ENCODE assay signal across 29 cellular contexts in genomic region chr7:135270577-135271254, GRCh38. TPM values are rescaled to one million over a fixed set of nuclear protein-coding genes. Genes with fewer than 3 reads are reported as not detected.
"Had no signal": no experiment of that assay in that cellular context is flagged by ENCODE, and none has a peak within 500 bp of the region (broad histone marks: within the 10 kb centered on the region; RNA-seq: fewer than 3 reads in every experiment).

No MANE protein-coding gene starts in this region.

- H3K36me3 Mint-ChIP-seq: activated CD8-positive, alpha-beta memory T cell treated with anti-CD3 and anti-CD28 coated beads, Interleukin-2, amount 10 ng/mL, durations not matched to agents 7 days and 5 days; activated naive CD4-positive, alpha-beta T cell treated with anti-CD3 and anti-CD28 coated beads, Interleukin-2, amount 50 U/mL, for 24 hours had no signal

- H3K27ac Mint-ChIP-seq: activated B cell treated with CpG ODN at 0.5 μM for 24 hours; activated CD4-positive, alpha-beta T cell treated with anti-CD3 and anti-CD28 coated beads, Interleukin-2, amount 10 ng/mL, durations not matched to agents 24 days and 14 days; activated CD8-positive, alpha-beta memory T cell treated with anti-CD3 and anti-CD28 coated beads, Interleukin-2, amount 10 ng/mL, durations not matched to agents 7 days and 5 days; activated naive CD4-positive, alpha-beta T cell treated with anti-CD3 and anti-CD28 coated beads, Interleukin-2, amount 50 U/mL, for 24 hours; activated naive CD8-positive, alpha-beta T cell treated with anti-CD3 and anti-CD28 coated beads, Interleukin-2, amount 50 U/mL, for 24 hours; activated T-cell treated with anti-CD3 and anti-CD28 coated beads, Interleukin-2, amount 50 U/mL, for 24 hours; activated T-helper 1 cell treated with anti-CD3 and anti-CD28 coated beads, Interleukin-12 subunit alpha, Interleukin-12 subunit beta, Interleukin-2, Interleukin-4 antibody, amounts not matched to agents 30 ng/mL and 10 ng/mL and 1 ng/mL, durations not matched to agents 14 hours and 24 hours and 36 hours; T-helper 17 cell had no signal

- H3K4me3 Mint-ChIP-seq: activated B cell treated with CpG ODN at 0.5 μM for 24 hours; activated CD4-positive, alpha-beta T cell treated with anti-CD3 and anti-CD28 coated beads, Interleukin-2, amount 10 ng/mL, durations not matched to agents 24 days and 14 days; activated CD8-positive, alpha-beta memory T cell treated with anti-CD3 and anti-CD28 coated beads, Interleukin-2, amount 10 ng/mL, durations not matched to agents 7 days and 5 days; activated naive CD4-positive, alpha-beta T cell treated with anti-CD3 and anti-CD28 coated beads, Interleukin-2, amount 50 U/mL, for 24 hours; activated naive CD8-positive, alpha-beta T cell treated with anti-CD3 and anti-CD28 coated beads, Interleukin-2, amount 50 U/mL, for 24 hours; activated T-cell treated with anti-CD3 and anti-CD28 coated beads, Interleukin-2, amount 50 U/mL, for 24 hours; activated T-helper 1 cell treated with anti-CD3 and anti-CD28 coated beads, Interleukin-12 subunit alpha, Interleukin-12 subunit beta, Interleukin-2, Interleukin-4 antibody, amounts not matched to agents 30 ng/mL and 10 ng/mL and 1 ng/mL, durations not matched to agents 14 hours and 24 hours and 36 hours; central memory CD8-positive, alpha-beta T cell; T-helper 17 cell had no signal

- H3K27ac ChIP-seq: ascending aorta, body of pancreas had no signal

- H3K4me1 Mint-ChIP-seq: activated CD8-positive, alpha-beta memory T cell treated with anti-CD3 and anti-CD28 coated beads, Interleukin-2, amount 10 ng/mL, durations not matched to agents 7 days and 5 days; activated naive CD8-positive, alpha-beta T cell treated with anti-CD3 and anti-CD28 coated beads, Interleukin-2, amount 50 U/mL, for 24 hours; central memory CD8-positive, alpha-beta T cell had no signal

- H3K4me1 ChIP-seq: ascending aorta, body of pancreas had no signal

- H3K4me3 ChIP-seq: ascending aorta, body of pancreas had no signal

- DNase-seq: activated B cell treated with CpG ODN at 0.5 μM for 24 hours; activated CD4-positive, alpha-beta T cell treated with anti-CD3 and anti-CD28 coated beads for 1 hour; activated CD4-positive, alpha-beta T cell treated with anti-CD3 and anti-CD28 coated beads, Interleukin-2, amount 10 ng/mL, durations not matched to agents 24 days and 14 days; activated CD4-positive, alpha-beta T cell treated with anti-CD3 and anti-CD28 coated beads, Interleukin-2, amount 50 U/mL, for 48 hours; activated CD8-positive, alpha-beta memory T cell treated with anti-CD3 and anti-CD28 coated beads, Interleukin-2, amount 10 ng/mL, durations not matched to agents 7 days and 5 days; activated effector memory CD4-positive, alpha-beta T cell treated with Interleukin-2 at 50 U/mL for 16 hours; activated naive CD4-positive, alpha-beta T cell; activated naive CD8-positive, alpha-beta T cell treated with anti-CD3 and anti-CD28 coated beads, Interleukin-2, amount 50 U/mL, for 24 hours; activated T-cell treated with anti-CD3 and anti-CD28 coated beads, Interleukin-2, amount 50 U/mL, for 24 hours; amniotic stem cell; body of pancreas; Kasumi-1; KBM-7; NCI-H1105 treated with DMSO at 0.1 percent for 48 hours; NCI-H146; NCI-H187 treated with DMSO at 0.1 percent for 48 hours; NCI-H2081 treated with DMSO at 0.1 percent for 48 hours; NCI-H2171; NCI-H2227 treated with DMSO at 0.1 percent for 48 hours; NCI-H69; SIG-M5; T-helper 17 cell; T-helper 9 cell had no signal

- H3K9me3 ChIP-seq: body of pancreas had no signal

- H3K36me3 ChIP-seq: ascending aorta had no signal

- ATAC-seq: activated CD8-positive, alpha-beta memory T cell treated with anti-CD3 and anti-CD28 coated beads, Interleukin-2, amount 10 ng/mL, durations not matched to agents 7 days and 5 days; activated naive CD8-positive, alpha-beta T cell treated with anti-CD3 and anti-CD28 coated beads, Interleukin-2, amount 50 U/mL, for 24 hours; body of pancreas; T-helper 17 cell had no signal

- H3K27me3 ChIP-seq: ascending aorta, body of pancreas had no signal

- H3K9me3 Mint-ChIP-seq: activated CD4-positive, alpha-beta T cell treated with anti-CD3 and anti-CD28 coated beads, Interleukin-2, amount 10 ng/mL, durations not matched to agents 24 days and 14 days; activated naive CD4-positive, alpha-beta T cell treated with anti-CD3 and anti-CD28 coated beads, Interleukin-2, amount 50 U/mL, for 24 hours; activated naive CD8-positive, alpha-beta T cell treated with anti-CD3 and anti-CD28 coated beads, Interleukin-2, amount 50 U/mL, for 24 hours had no signal

RNA-seq across cellular contexts. Expression of gene STRA8, which starts 37.1 kb away (rescaled TPM):
- total RNA-seq: activated B cell treated with CpG ODN at 0.5 μM for 24 hours; activated CD4-positive, alpha-beta T cell treated with anti-CD3 and anti-CD28 coated beads, Interleukin-2, amount 10 ng/mL, durations not matched to agents 24 days and 14 days; activated CD8-positive, alpha-beta memory T cell treated with anti-CD3 and anti-CD28 coated beads, Interleukin-2, amount 10 ng/mL, durations not matched to agents 7 days and 5 days; activated T-helper 1 cell treated with anti-CD3 and anti-CD28 coated beads, Interleukin-12 subunit alpha, Interleukin-12 subunit beta, Interleukin-2, Interleukin-4 antibody, amounts not matched to agents 30 ng/mL and 10 ng/mL and 1 ng/mL, durations not matched to agents 14 hours and 24 hours and 36 hours; ascending aorta; body of pancreas; bronchial epithelial cell; NCI-H460; T-helper 17 cell had no signal
